Comparison of ENCODE assay signal across 23 cellular contexts in genomic region chr6:127317275-127318128, GRCh38. TPM values are rescaled to one million over a fixed set of nuclear protein-coding genes. Genes with fewer than 3 reads are reported as not detected.
DNase-seq lines count a peak whose midpoint lies in the region; ATAC-seq lines count a peak whose summit lies in the region.
"Had no signal": no experiment of that assay in that cellular context is flagged by ENCODE, and none has a peak within 500 bp of the region (broad histone marks: within the 10 kb centered on the region; RNA-seq: fewer than 3 reads in every experiment).

No MANE protein-coding gene starts in this region.

- intact Hi-C loops in activated T-helper 1 cell treated with anti-CD3 and anti-CD28 coated beads, Interleukin-12 subunit alpha, Interleukin-12 subunit beta, Interleukin-2, Interleukin-4 antibody, amounts not matched to agents 30 ng/mL and 10 ng/mL and 1 ng/mL, durations not matched to agents 14 hours and 24 hours and 36 hours (cut with micrococcal nuclease): no loop called here

- no peak for ATAC-seq in naive B cell (ENCODE audit: low read depth in 2 of 2)
- no peak for ATAC-seq in GM21576 (IDR thresholded peaks at IDR 0.05; ENCODE audit: unreplicated experiment)
- no peak for ATAC-seq in HG02852 (IDR thresholded peaks at IDR 0.05; ENCODE audit: unreplicated experiment)
- ATAC-seq: body of pancreas; natural killer cell treated with Interleukin-12 subunit alpha and Interleukin-12 subunit beta and Interleukin-15 and Interleukin-18, amount 100 ng/mL, for 72 hours; pancreas had no signal

- H3K27ac Mint-ChIP-seq in activated T-helper 1 cell treated with anti-CD3 and anti-CD28 coated beads, Interleukin-12 subunit alpha, Interleukin-12 subunit beta, Interleukin-2, Interleukin-4 antibody, amounts not matched to agents 30 ng/mL and 10 ng/mL and 1 ng/mL, durations not matched to agents 14 hours and 24 hours and 36 hours: peak overlapping the region; percentile 1
- H3K27ac Mint-ChIP-seq in naive B cell: peak overlapping the region in 4 of 6 donors; percentile 8 to 69 (median 39)
- H3K27ac Mint-ChIP-seq: activated T-helper 2 cell treated with anti-CD3 and anti-CD28 coated beads, Interferon-gamma antibody, Interleukin-2, Interleukin-4, amounts not matched to agents 10 μg/mL and 5 μg/mL and 100 μg/mL, durations not matched to agents 14 hours and 24 hours and 36 hours; HFFc6; mesothelial cell of epicardium; natural killer cell treated with Interleukin-12 subunit alpha and Interleukin-12 subunit beta and Interleukin-15 and Interleukin-18, amount 100 ng/mL, for 72 hours; T-helper 2 cell treated with Interferon-gamma antibody and Interleukin-4, amounts not matched to agents 5 μg/mL and 100 μg/mL, for 36 hours had no signal

- H3K36me3 Mint-ChIP-seq in activated T-helper 1 cell treated with anti-CD3 and anti-CD28 coated beads, Interleukin-12 subunit alpha, Interleukin-12 subunit beta, Interleukin-2, Interleukin-4 antibody, amounts not matched to agents 30 ng/mL and 10 ng/mL and 1 ng/mL, durations not matched to agents 14 hours and 24 hours and 36 hours (ENCODE audit: low read depth): peaks cover 24% of the 10 kb centered on the region
- H3K36me3 Mint-ChIP-seq in naive B cell: peaks cover 0 to 13% of the 10 kb centered on the region in 2 donors

- H3K27me3 Mint-ChIP-seq in activated T-helper 1 cell treated with anti-CD3 and anti-CD28 coated beads, Interleukin-12 subunit alpha, Interleukin-12 subunit beta, Interleukin-2, Interleukin-4 antibody, amounts not matched to agents 30 ng/mL and 10 ng/mL and 1 ng/mL, durations not matched to agents 14 hours and 24 hours and 36 hours (ENCODE audit: insufficient read depth): no peaks in the 10 kb centered on the region
- H3K27me3 Mint-ChIP-seq in naive B cell: no peaks in the 10 kb centered on the region
- H3K27me3 Mint-ChIP-seq: natural killer cell treated with Interleukin-12 subunit alpha and Interleukin-12 subunit beta and Interleukin-15 and Interleukin-18, amount 100 ng/mL, for 72 hours had no signal

- no peak overlapping the region for H3K4me3 Mint-ChIP-seq in activated T-helper 1 cell treated with anti-CD3 and anti-CD28 coated beads, Interleukin-12 subunit alpha, Interleukin-12 subunit beta, Interleukin-2, Interleukin-4 antibody, amounts not matched to agents 30 ng/mL and 10 ng/mL and 1 ng/mL, durations not matched to agents 14 hours and 24 hours and 36 hours
- H3K4me3 Mint-ChIP-seq in naive B cell: no peak overlapping the region
- H3K4me3 Mint-ChIP-seq: HFFc6; mesothelial cell of epicardium; natural killer cell treated with Interleukin-12 subunit alpha and Interleukin-12 subunit beta and Interleukin-15 and Interleukin-18, amount 100 ng/mL, for 72 hours; T-helper 2 cell treated with Interferon-gamma antibody and Interleukin-4, amounts not matched to agents 5 μg/mL and 100 μg/mL, for 36 hours had no signal

- peaks cover 6% of the 10 kb centered on the region for H3K4me1 Mint-ChIP-seq in activated T-helper 1 cell treated with anti-CD3 and anti-CD28 coated beads, Interleukin-12 subunit alpha, Interleukin-12 subunit beta, Interleukin-2, Interleukin-4 antibody, amounts not matched to agents 30 ng/mL and 10 ng/mL and 1 ng/mL, durations not matched to agents 14 hours and 24 hours and 36 hours (ENCODE audit: low read depth)
- peaks cover 6 to 36% (median 23%) of the 10 kb centered on the region in 3 donors for H3K4me1 Mint-ChIP-seq in naive B cell
- H3K4me1 Mint-ChIP-seq: mesothelial cell of epicardium had no signal

- no peaks in the 10 kb centered on the region for H3K9me3 Mint-ChIP-seq in activated T-helper 1 cell treated with anti-CD3 and anti-CD28 coated beads, Interleukin-12 subunit alpha, Interleukin-12 subunit beta, Interleukin-2, Interleukin-4 antibody, amounts not matched to agents 30 ng/mL and 10 ng/mL and 1 ng/mL, durations not matched to agents 14 hours and 24 hours and 36 hours
- no peaks in the 10 kb centered on the region for H3K9me3 Mint-ChIP-seq in naive B cell
- H3K9me3 Mint-ChIP-seq: activated T-helper 2 cell treated with anti-CD3 and anti-CD28 coated beads, Interferon-gamma antibody, Interleukin-2, Interleukin-4, amounts not matched to agents 10 μg/mL and 5 μg/mL and 100 μg/mL, durations not matched to agents 14 hours and 24 hours and 36 hours; HFFc6; mesothelial cell of epicardium; natural killer cell treated with Interleukin-12 subunit alpha and Interleukin-12 subunit beta and Interleukin-15 and Interleukin-18, amount 100 ng/mL, for 72 hours; T-helper 2 cell treated with Interferon-gamma antibody and Interleukin-4, amounts not matched to agents 5 μg/mL and 100 μg/mL, for 36 hours had no signal

- peak; percentile 73 for DNase-seq in CD1c-positive myeloid dendritic cell (ENCODE audit: extremely low spot score)
- peak; percentile 31 for DNase-seq in GF-D8 (lab: John Stamatoyannopoulos, UW)
- no peak for DNase-seq in activated T-helper 1 cell treated with anti-CD3 and anti-CD28 coated beads, Interleukin-12 subunit alpha, Interleukin-12 subunit beta, Interleukin-2, Interleukin-4 antibody, amounts not matched to agents 30 ng/mL and 10 ng/mL and 1 ng/mL, durations not matched to agents 14 hours and 24 hours and 36 hours (ENCODE audit: low spot score)
- no peak for DNase-seq in naive B cell
- DNase-seq in DMS79 (lab: John Stamatoyannopoulos, UW): no peak
- DNase-seq: body of pancreas; C1 segment of cervical spinal cord; GM23248; HFFc6; Kasumi-1; NCI-H1092 treated with DMSO at 0.1 percent for 48 hours; NCI-H187 treated with DMSO at 0.1 percent for 48 hours; OCI-M1; pancreas; stimulated activated CD4-positive, alpha-beta T cell treated with anti-CD3 and anti-CD28 coated beads, Interleukin-4, amount 100 ng/mL, for 1 hour; stimulated activated naive CD4-positive, alpha-beta T cell treated with Interleukin-2 at 50 U/mL for 16 hours; testis had no signal

RNA-seq across cellular contexts. Expression of gene ECHDC1, which starts 25.9 kb away (rescaled TPM):
- total RNA-seq in activated T-helper 1 cell treated with anti-CD3 and anti-CD28 coated beads, Interleukin-12 subunit alpha, Interleukin-12 subunit beta, Interleukin-2, Interleukin-4 antibody, amounts not matched to agents 30 ng/mL and 10 ng/mL and 1 ng/mL, durations not matched to agents 14 hours and 24 hours and 36 hours: 57.4 and 61.8 TPM in 2 replicates
- polyA plus RNA-seq in naive B cell (ENCODE audit: low read depth in 6 of 6): 100 to 1,000 TPM in 4 of 6 donors, 10 to 100 TPM in 2; 97.9 to 122 (median 102) TPM

RNA-seq across cellular contexts. Expression of gene RNF146, which starts 50.8 kb away (rescaled TPM):
- 18.3 and 20.5 TPM in 2 replicates for total RNA-seq in activated T-helper 1 cell treated with anti-CD3 and anti-CD28 coated beads, Interleukin-12 subunit alpha, Interleukin-12 subunit beta, Interleukin-2, Interleukin-4 antibody, amounts not matched to agents 30 ng/mL and 10 ng/mL and 1 ng/mL, durations not matched to agents 14 hours and 24 hours and 36 hours
- polyA plus RNA-seq in naive B cell (ENCODE audit: low read depth in 6 of 6): 10 to 100 TPM; 19.0 to 27.6 (median 21.6) TPM

Comparison
In these comparisons a context has a peak if more than half of its experiments do, and no peak if none do; other contexts are left out.
1. DNase-seq: peak in CD1c-positive myeloid dendritic cell (single experiment) and GF-D8 (single experiment); none in activated T-helper 1 cell treated with anti-CD3 and anti-CD28 coated beads, Interleukin-12 subunit alpha, Interleukin-12 subunit beta, Interleukin-2, Interleukin-4 antibody, amounts not matched to agents 30 ng/mL and 10 ng/mL and 1 ng/mL, durations not matched to agents 14 hours and 24 hours and 36 hours (single experiment), naive B cell (single experiment) and DMS79 (single experiment).